In the genomic region with DNA sequence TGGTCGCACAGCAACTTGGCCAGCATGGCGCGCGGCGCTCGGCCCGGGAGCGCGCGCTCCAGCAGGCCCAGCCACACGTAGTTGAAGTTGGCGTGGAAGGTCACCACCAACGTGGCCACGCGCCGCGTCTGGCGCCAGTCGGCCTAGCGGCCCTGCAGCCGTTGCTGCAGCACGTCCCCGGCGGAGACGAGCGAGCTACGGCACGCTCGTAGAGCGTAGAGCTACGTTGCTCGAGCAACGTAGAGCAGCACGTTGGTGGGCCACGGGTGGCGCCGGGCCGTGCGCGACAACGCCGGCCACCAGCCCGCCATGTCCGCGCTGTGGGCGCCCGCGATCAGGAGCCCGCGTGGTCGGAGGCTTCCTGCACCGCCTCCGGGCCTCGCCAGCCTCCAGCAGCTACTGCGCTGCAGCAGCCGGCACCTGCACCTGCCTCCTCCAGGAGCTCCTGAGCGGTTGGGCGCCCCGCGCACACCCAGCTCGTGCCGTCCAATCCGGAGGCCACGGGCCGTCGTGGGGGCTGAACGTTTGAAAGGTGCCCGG, we compare ENCODE assay signal across 8 cellular contexts. TPM values are rescaled to one million over a fixed set of nuclear protein-coding genes. Genes with fewer than 3 reads are reported as not detected.
A peak's percentile ranks its signal among the peaks of the same experiment; 100 is the strongest.
DNase-seq lines count a peak whose midpoint lies in the region; ATAC-seq and TF ChIP-seq lines count a peak whose summit lies in the region.

No MANE protein-coding gene starts in this region.

- H3K27ac Mint-ChIP-seq in stimulated activated memory B cell treated with anti-CD40 and anti-IgM and Interleukin-4, amounts not matched to agents 10 μg/mL and 1 μg/mL and 100 μg/mL, for 72 hours, result peak overlapping the region; percentile 61

- TF ChIP-seq POLR2A in breast epithelium (IDR thresholded peaks at IDR 0.05), result no peak

- ATAC-seq in stimulated activated memory B cell treated with anti-CD40 and anti-IgM and Interleukin-4, amounts not matched to agents 10 μg/mL and 1 μg/mL and 100 μg/mL, for 72 hours, result peak; percentile 94

- H3K36me3 ChIP-seq in breast epithelium (no peaks in the 10 kb centered on the region), muscle layer of colon (ENCODE audit: insufficient read depth, low read length) (no peaks in the 10 kb centered on the region)

- H3K27ac ChIP-seq in breast epithelium, result peak overlapping the region; percentile 26 to 52
- H3K27ac ChIP-seq in muscle layer of colon (ENCODE audit: low read depth, low read length), result no peak overlapping the region

- DNase-seq in CD1c-positive myeloid dendritic cell (ENCODE audit: extremely low spot score), result peak; percentile 59
- DNase-seq in NAMALWA (ENCODE audit: low spot score), result peak; percentile 85
- peak; percentile 18 to 47 (median 43) for DNase-seq in activated CD4-positive, CD25-positive, alpha-beta regulatory T cell (lab: John Stamatoyannopoulos, UW)
- peak in 1 of 2 donors; percentile 69 for DNase-seq in breast epithelium (ENCODE audit: low spot score in 2 of 2)
- no peak for DNase-seq in hepatic stellate cell (ENCODE audit: low spot score)
- no peak for DNase-seq in ureter (ENCODE audit: low spot score)

- H3K9me3 ChIP-seq in breast epithelium (no peaks in the 10 kb centered on the region), muscle layer of colon (ENCODE audit: low read length) (no peaks in the 10 kb centered on the region)

- no peak overlapping the region for H3K9ac ChIP-seq in muscle layer of colon (ENCODE audit: low read length)

- H3K4me1 ChIP-seq in breast epithelium (no peaks in the 10 kb centered on the region), muscle layer of colon (ENCODE audit: insufficient read depth, low read length) (no peaks in the 10 kb centered on the region)

- peaks cover 9% of the 10 kb centered on the region for H3K27me3 Mint-ChIP-seq in stimulated activated memory B cell treated with anti-CD40 and anti-IgM and Interleukin-4, amounts not matched to agents 10 μg/mL and 1 μg/mL and 100 μg/mL, for 72 hours

- TF ChIP-seq CTCF in breast epithelium (IDR thresholded peaks at IDR 0.05), result no peak

- H3K4me3 ChIP-seq in breast epithelium (peak overlapping the region; percentile 32 to 76 (median 64)), muscle layer of colon (ENCODE audit: low read depth in 1 of 2, low read length in 2 of 2) (peak overlapping the region; percentile 38)

- no peaks in the 10 kb centered on the region for H3K36me3 Mint-ChIP-seq in stimulated activated memory B cell treated with anti-CD40 and anti-IgM and Interleukin-4, amounts not matched to agents 10 μg/mL and 1 μg/mL and 100 μg/mL, for 72 hours

- intact Hi-C loops in breast epithelium (cut with DNase I; ENCODE audit: low total_unique reads), result loop anchor here (10.0 kb wide), 1 partner anchor 138 kb away; no protein-coding TSS in a partner anchor

- H3K9me3 Mint-ChIP-seq in stimulated activated memory B cell treated with anti-CD40 and anti-IgM and Interleukin-4, amounts not matched to agents 10 μg/mL and 1 μg/mL and 100 μg/mL, for 72 hours, result no peaks in the 10 kb centered on the region

- H3K4me3 Mint-ChIP-seq in stimulated activated memory B cell treated with anti-CD40 and anti-IgM and Interleukin-4, amounts not matched to agents 10 μg/mL and 1 μg/mL and 100 μg/mL, for 72 hours, result peak overlapping the region; percentile 77

- peaks cover 27% of the 10 kb centered on the region for H3K4me1 Mint-ChIP-seq in stimulated activated memory B cell treated with anti-CD40 and anti-IgM and Interleukin-4, amounts not matched to agents 10 μg/mL and 1 μg/mL and 100 μg/mL, for 72 hours

- H3K27me3 ChIP-seq in breast epithelium, result no peaks in the 10 kb centered on the region
- no peaks in the 10 kb centered on the region for H3K27me3 ChIP-seq in muscle layer of colon (ENCODE audit: control insufficient read depth in 1 of 2, insufficient read depth in 2 of 2, low read length in 2 of 2)

RNA-seq across cellular contexts. Expression of gene SULT1A1, which starts 13.4 kb away (rescaled TPM):
- total RNA-seq in breast epithelium (10 to 100 TPM; 25.6 to 54.1 (median 33.4) TPM), ureter (20.6 TPM)

RNA-seq across cellular contexts. Expression of gene NPIPB8, which starts 14.6 kb away (rescaled TPM):
- total RNA-seq in breast epithelium (not detected), ureter (4.4 TPM)

RNA-seq across cellular contexts. Expression of gene SULT1A2, which starts 26.4 kb away (rescaled TPM):
- total RNA-seq in breast epithelium (1 to 10 TPM in 2 of 3 donors, under 1 TPM in 1; 0.73 to 1.6 (median 1.3) TPM), ureter (2.9 TPM)

Comparison
In these comparisons a context has a peak if more than half of its experiments do, and no peak if none do; other contexts are left out.
1. DNase-seq: peak in CD1c-positive myeloid dendritic cell (single experiment), NAMALWA (single experiment) and activated CD4-positive, CD25-positive, alpha-beta regulatory T cell (4 of 4); none in hepatic stellate cell (single experiment) and ureter (single experiment).